Comparison of ENCODE assay signal across 8 cellular contexts in genomic region chr16:88455610-88456355, GRCh38. TPM values are rescaled to one million over a fixed set of nuclear protein-coding genes. Genes with fewer than 3 reads are reported as not detected.
A peak's percentile ranks its signal among the peaks of the same experiment; 100 is the strongest.
DNase-seq lines count a peak whose midpoint lies in the region; ATAC-seq and TF ChIP-seq lines count a peak whose summit lies in the region.

No MANE protein-coding gene starts in this region.

- H3K4me3 Mint-ChIP-seq in T-helper 1 cell treated with Interleukin-12 subunit alpha and Interleukin-12 subunit beta and Interleukin-4 antibody, amounts not matched to agents 30 μg/mL and 1 μg/mL, for 36 hours, result peak overlapping the region; percentile 65

- peak overlapping the region; percentile 61 for H3K9ac ChIP-seq in ES-I3 (ENCODE audit: low read depth, low read length)

- no peaks in the 10 kb centered on the region for H3K9me3 Mint-ChIP-seq in T-helper 1 cell treated with Interleukin-12 subunit alpha and Interleukin-12 subunit beta and Interleukin-4 antibody, amounts not matched to agents 30 μg/mL and 1 μg/mL, for 36 hours

- peaks cover 4% of the 10 kb centered on the region for H3K27me3 Mint-ChIP-seq in T-helper 1 cell treated with Interleukin-12 subunit alpha and Interleukin-12 subunit beta and Interleukin-4 antibody, amounts not matched to agents 30 μg/mL and 1 μg/mL, for 36 hours (ENCODE audit: low read depth)

- no peaks in the 10 kb centered on the region for H3K36me3 Mint-ChIP-seq in T-helper 1 cell treated with Interleukin-12 subunit alpha and Interleukin-12 subunit beta and Interleukin-4 antibody, amounts not matched to agents 30 μg/mL and 1 μg/mL, for 36 hours (ENCODE audit: low read depth)

- TF ChIP-seq CTCF in left lung (IDR thresholded peaks at IDR 0.05), result no peak

- H3K36me3 ChIP-seq in ES-I3 (ENCODE audit: insufficient read depth, low read length) (no peaks in the 10 kb centered on the region), left lung (no peaks in the 10 kb centered on the region)

- H3K27me3 ChIP-seq in left lung, result peaks cover 0 to 55% of the 10 kb centered on the region in 2 donors

- intact Hi-C loops in left lung (cut with DNase I), result no loop called here

- peak overlapping the region; percentile 56 to 63 for H3K4me3 ChIP-seq in left lung

- H3K4me1 Mint-ChIP-seq in T-helper 1 cell treated with Interleukin-12 subunit alpha and Interleukin-12 subunit beta and Interleukin-4 antibody, amounts not matched to agents 30 μg/mL and 1 μg/mL, for 36 hours (ENCODE audit: low read depth), result peaks cover 21% of the 10 kb centered on the region

- peak overlapping the region; percentile 81 for H3K27ac Mint-ChIP-seq in T-helper 1 cell treated with Interleukin-12 subunit alpha and Interleukin-12 subunit beta and Interleukin-4 antibody, amounts not matched to agents 30 μg/mL and 1 μg/mL, for 36 hours

- ATAC-seq in HG02610 (IDR thresholded peaks at IDR 0.05; ENCODE audit: unreplicated experiment), result peak; percentile 36
- peak; percentile 1 for ATAC-seq in left lung

- H3K9me3 ChIP-seq in ES-I3 (ENCODE audit: control insufficient read depth, insufficient read depth, low read length) (no peaks in the 10 kb centered on the region), left lung (no peaks in the 10 kb centered on the region)

- DNase-seq in astrocyte of the hippocampus (ENCODE audit: low read depth, low spot score) (peak; percentile 76), left lung (no peak), NCI-H446 treated with DMSO at 0.1 percent for 48 hours (lab: John Stamatoyannopoulos, UW) (no peak), foreskin melanocyte (no peak)
- peak; percentile 56 for DNase-seq in stimulated activated CD8-positive, alpha-beta memory T cell treated with anti-CD3 and anti-CD28 coated beads, Interleukin-12 subunit alpha, Interleukin-12 subunit beta, amount 100 ng/mL, for 1 hour (ENCODE audit: low read depth)

- H3K27ac ChIP-seq in left lung, result peak overlapping the region; percentile 48 to 66

- H3K4me1 ChIP-seq in ES-I3 (ENCODE audit: insufficient read depth, low read length) (peaks cover 8% of the 10 kb centered on the region; the same call in 1 of the 2 replicates), left lung (peaks cover 11 to 40% of the 10 kb centered on the region in 2 donors)

RNA-seq across cellular contexts. Expression of gene ZFPM1, which starts 2.7 kb away (rescaled TPM):
- total RNA-seq in left lung, result 1 to 10 TPM; 6.2 to 7.0 TPM

Comparison
In these comparisons a context has a peak if more than half of its experiments do, and no peak if none do; other contexts are left out.
1. DNase-seq: peak in astrocyte of the hippocampus (single experiment) and stimulated activated CD8-positive, alpha-beta memory T cell treated with anti-CD3 and anti-CD28 coated beads, Interleukin-12 subunit alpha, Interleukin-12 subunit beta, amount 100 ng/mL, for 1 hour (single experiment); none in left lung (0 of 2), NCI-H446 treated with DMSO at 0.1 percent for 48 hours (single experiment) and foreskin melanocyte (single experiment).